Comparison of ENCODE assay signal across 14 cellular contexts in genomic region chr13:25214371-25215252, GRCh38. TPM values are rescaled to one million over a fixed set of nuclear protein-coding genes. Genes with fewer than 3 reads are reported as not detected.
DNase-seq lines count a peak whose midpoint lies in the region; TF ChIP-seq lines count a peak whose summit lies in the region.
"Had no signal": no experiment of that assay in that cellular context is flagged by ENCODE, and none has a peak within 500 bp of the region (broad histone marks: within the 10 kb centered on the region; RNA-seq: fewer than 3 reads in every experiment).

No MANE protein-coding gene starts in this region.

- H3K27ac ChIP-seq in HEK293 (ENCODE audit: extremely low read depth, low read depth, low read length) = no peak overlapping the region
- no peak overlapping the region for H3K27ac ChIP-seq in brain microvascular endothelial cell
- peak overlapping the region; percentile 13 for H3K27ac ChIP-seq in substantia nigra (ENCODE audit: low read depth, low read length, poor library complexity, severe bottlenecking)
- H3K27ac ChIP-seq: VCaP had no signal

- peaks cover 2 to 6% (median 2%) of the 10 kb centered on the region in 3 donors for H3K27me3 Mint-ChIP-seq in immature natural killer cell (ENCODE audit: low read depth in 3 of 3)

- TF ChIP-seq CTCF in HEK293 (tag by site-specific recombination; IDR thresholded peaks at IDR 0.05) (no peak), brain microvascular endothelial cell (IDR thresholded peaks at IDR 0.05; ENCODE audit: low read depth, low read length, missing control alignments) (peak; percentile 19)

- DNase-seq in brain microvascular endothelial cell = no peak
- DNase-seq in iPS DF 4.7 (ENCODE audit: extremely low read depth, low spot score) = peak; percentile 14
- DNase-seq in substantia nigra (lab: John Stamatoyannopoulos, UW) = peak in 2 of 49 donors; percentile 15 to 27
- no peak for DNase-seq in COR-L47 (lab: John Stamatoyannopoulos, UW)
- DNase-seq in immature natural killer cell = no peak
- no peak for DNase-seq in T-helper 9 cell
- DNase-seq: activated CD8-positive, alpha-beta memory T cell treated with anti-CD3 and anti-CD28 coated beads, Interleukin-2, amount 50 U/mL, for 48 hours; left colon; MM.1S; NCI-H2227 treated with DMSO at 0.1 percent for 48 hours; stimulated activated CD4-positive, alpha-beta T cell treated with anti-CD3 and anti-CD28 coated beads, Interleukin-4, amount 100 ng/mL, for 4 hours had no signal

- H3K9me3 ChIP-seq in HEK293 (ENCODE audit: control insufficient read depth, insufficient read depth, low read depth, low read length) = no peaks in the 10 kb centered on the region

- H3K36me3 Mint-ChIP-seq in immature natural killer cell = no peaks in the 10 kb centered on the region

- no peaks in the 10 kb centered on the region for H3K9me3 Mint-ChIP-seq in immature natural killer cell

- H3K4me1 ChIP-seq in HEK293 (ENCODE audit: control insufficient read depth, insufficient read depth, low read length) = no peaks in the 10 kb centered on the region

- in situ Hi-C loops in brain microvascular endothelial cell (cut with HindIII; ENCODE audit: low pct_ligation_motif_present, low sequenced_read_pairs) = no loop called here

- no peaks in the 10 kb centered on the region for H3K27me3 ChIP-seq in brain microvascular endothelial cell (replicated peaks)

- no peak overlapping the region for H3K27ac Mint-ChIP-seq in immature natural killer cell

- H3K4me1 Mint-ChIP-seq in immature natural killer cell = no peaks in the 10 kb centered on the region

- H3K4me3 ChIP-seq in HEK293 (ENCODE audit: low read depth, low read length) (no peak overlapping the region), brain microvascular endothelial cell (ENCODE audit: low read depth, low read length) (no peak overlapping the region)

- H3K36me3 ChIP-seq in HEK293 (ENCODE audit: control insufficient read depth in 2 of 2, insufficient read depth in 1 of 2, low read length in 2 of 2) = no peaks in the 10 kb centered on the region
- H3K36me3 ChIP-seq in brain microvascular endothelial cell (replicated peaks) = no peaks in the 10 kb centered on the region

- no peak overlapping the region for H3K4me3 Mint-ChIP-seq in immature natural killer cell

- CTCF ChIA-PET in HEK293 (lab: Yijun Ruan, JAX) = interaction anchor here (0.6 kb wide), 1 partner anchor 82 kb away, joined by 3 read pairs; no protein-coding TSS in a partner anchor

- POLR2A ChIA-PET in HEK293 (lab: Yijun Ruan, JAX) = no interaction called here

TF ChIP-seq in HEK293, 187 proteins besides CTCF, POLR2A, EP300 and RAD21:
- TF ChIP-seq FEZF1 (tag by site-specific recombination; IDR thresholded peaks at IDR 0.05) (0 out of 2 replicates have a peak, but pooled peaks have one; percentile 11), ATF2 (tag by site-specific recombination; IDR thresholded peaks at IDR 0.05; ENCODE audit: low read depth) (no peak), YY1 (tag by site-specific recombination; IDR thresholded peaks at IDR 0.05) (no peak), ZNF488 (tag by site-specific recombination; IDR thresholded peaks at IDR 0.05) (no peak), ZNF266 (tag by site-specific recombination; IDR thresholded peaks at IDR 0.05; ENCODE audit: low read depth) (no peak), ZNF658 (tag by site-specific recombination; IDR thresholded peaks at IDR 0.05) (no peak), TRIM28 (IDR thresholded peaks at IDR 0.05; ENCODE audit: borderline replicate concordance, low read length) (no peak)

RNA-seq across cellular contexts. Expression of gene AMER2, which starts 42.5 kb away (rescaled TPM):
- not detected for polyA plus RNA-seq in immature natural killer cell
- polyA plus RNA-seq: endothelial cell of umbilical vein had no signal
